In the genomic region with DNA sequence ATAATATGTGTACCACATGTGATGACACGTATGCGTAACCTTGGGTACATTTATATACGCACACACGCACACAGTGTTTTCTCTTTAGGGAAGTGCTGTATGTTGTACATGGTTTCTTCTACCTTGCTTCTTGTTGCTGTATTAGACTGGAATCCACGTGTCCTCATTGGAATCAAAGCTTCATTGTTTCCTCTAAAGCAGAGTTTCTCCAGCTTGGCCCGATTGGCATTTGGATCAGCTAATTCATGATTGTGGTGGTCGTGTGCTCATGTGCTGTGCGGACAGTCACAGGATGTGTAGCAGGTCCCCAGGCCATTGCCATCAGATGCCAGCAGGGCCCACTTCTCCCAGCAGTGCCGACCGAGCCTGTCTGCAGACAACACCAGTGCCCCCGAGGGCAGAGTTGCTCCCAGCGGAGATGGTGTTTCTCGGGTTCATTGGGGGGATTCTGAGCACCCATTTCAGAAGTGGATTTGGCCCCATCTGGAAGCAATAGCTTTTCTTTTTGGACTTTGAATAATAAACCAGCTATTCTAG, we compare ENCODE assay signal across 2 cellular contexts.
TF ChIP-seq lines count a peak whose summit lies in the region.

No MANE protein-coding gene starts in this region.

TF ChIP-seq in IMR-90, 13 proteins besides CTCF, POLR2A, EP300 and RAD21:
- TF ChIP-seq RCOR1 (IDR thresholded peaks at IDR 0.05; ENCODE audit: insufficient replicate concordance, low read length) = no peak
- TF ChIP-seq, protein P1, sequence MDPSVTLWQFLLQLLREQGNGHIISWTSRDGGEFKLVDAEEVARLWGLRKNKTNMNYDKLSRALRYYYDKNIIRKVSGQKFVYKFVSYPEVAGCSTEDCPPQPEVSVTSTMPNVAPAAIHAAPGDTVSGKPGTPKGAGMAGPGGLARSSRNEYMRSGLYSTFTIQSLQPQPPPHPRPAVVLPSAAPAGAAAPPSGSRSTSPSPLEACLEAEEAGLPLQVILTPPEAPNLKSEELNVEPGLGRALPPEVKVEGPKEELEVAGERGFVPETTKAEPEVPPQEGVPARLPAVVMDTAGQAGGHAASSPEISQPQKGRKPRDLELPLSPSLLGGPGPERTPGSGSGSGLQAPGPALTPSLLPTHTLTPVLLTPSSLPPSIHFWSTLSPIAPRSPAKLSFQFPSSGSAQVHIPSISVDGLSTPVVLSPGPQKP (IDR thresholded peaks at IDR 0.05; ENCODE audit: borderline replicate concordance, low read depth, low read length) = no peak
- TF ChIP-seq CEBPB (IDR thresholded peaks at IDR 0.05; ENCODE audit: low read depth, low read length) = no peak
- TF ChIP-seq, protein P2, sequence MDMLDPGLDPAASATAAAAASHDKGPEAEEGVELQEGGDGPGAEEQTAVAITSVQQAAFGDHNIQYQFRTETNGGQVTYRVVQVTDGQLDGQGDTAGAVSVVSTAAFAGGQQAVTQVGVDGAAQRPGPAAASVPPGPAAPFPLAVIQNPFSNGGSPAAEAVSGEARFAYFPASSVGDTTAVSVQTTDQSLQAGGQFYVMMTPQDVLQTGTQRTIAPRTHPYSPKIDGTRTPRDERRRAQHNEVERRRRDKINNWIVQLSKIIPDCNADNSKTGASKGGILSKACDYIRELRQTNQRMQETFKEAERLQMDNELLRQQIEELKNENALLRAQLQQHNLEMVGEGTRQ (IDR thresholded peaks at IDR 0.05; ENCODE audit: low read depth, low read length) = no peak
- no peak for TF ChIP-seq FOS (IDR thresholded peaks at IDR 0.05; ENCODE audit: low read depth, low read length)
- TF ChIP-seq SMC3 (IDR thresholded peaks at IDR 0.05; ENCODE audit: low read depth, low read length) = no peak
- no peak for TF ChIP-seq MAFK (IDR thresholded peaks at IDR 0.05; ENCODE audit: low read depth, low read length)
- no peak for TF ChIP-seq BHLHE40 (IDR thresholded peaks at IDR 0.05; ENCODE audit: low read depth, low read length)
- no peak for TF ChIP-seq CHD1 (IDR thresholded peaks at IDR 0.05; ENCODE audit: low read depth, low read length)
- TF ChIP-seq RFX5 (IDR thresholded peaks at IDR 0.05; ENCODE audit: low read depth, low read length) = no peak
- TF ChIP-seq MAZ (IDR thresholded peaks at IDR 0.05; ENCODE audit: borderline replicate concordance, low read depth, low read length) = no peak
- no peak for TF ChIP-seq MXI1 (IDR thresholded peaks at IDR 0.05; ENCODE audit: borderline replicate concordance, low read depth, low read length)
- TF ChIP-seq NFE2L2 (IDR thresholded peaks at IDR 0.05; ENCODE audit: low read depth, low read length) = no peak
TF ChIP-seq in IMR-90: peak in this region for 0.

TF ChIP-seq in H1, 55 proteins besides CTCF, POLR2A, EP300 and RAD21:
- TF ChIP-seq CTBP2 (IDR thresholded peaks at IDR 0.05; ENCODE audit: borderline replicate concordance, insufficient read depth, insufficient read length, low read length) = no peak
- TF ChIP-seq TBP (IDR thresholded peaks at IDR 0.05; ENCODE audit: low read depth, low read length) = no peak
- TF ChIP-seq, protein P3, sequence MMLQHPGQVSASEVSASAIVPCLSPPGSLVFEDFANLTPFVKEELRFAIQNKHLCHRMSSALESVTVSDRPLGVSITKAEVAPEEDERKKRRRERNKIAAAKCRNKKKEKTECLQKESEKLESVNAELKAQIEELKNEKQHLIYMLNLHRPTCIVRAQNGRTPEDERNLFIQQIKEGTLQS (IDR thresholded peaks at IDR 0.05; ENCODE audit: insufficient read depth, low read depth, low read length) = no peak
- TF ChIP-seq EGR1 (IDR thresholded peaks at IDR 0.05; ENCODE audit: borderline replicate concordance, low read depth, low read length) = no peak
- TF ChIP-seq RXRA (IDR thresholded peaks at IDR 0.05; ENCODE audit: insufficient read depth, low read depth, low read length) = no peak
- no peak for TF ChIP-seq ASH2L (IDR thresholded peaks at IDR 0.05; ENCODE audit: low read length)
- no peak for TF ChIP-seq YY1 (IDR thresholded peaks at IDR 0.05; ENCODE audit: low read depth, low read length)
- TF ChIP-seq, protein P4, sequence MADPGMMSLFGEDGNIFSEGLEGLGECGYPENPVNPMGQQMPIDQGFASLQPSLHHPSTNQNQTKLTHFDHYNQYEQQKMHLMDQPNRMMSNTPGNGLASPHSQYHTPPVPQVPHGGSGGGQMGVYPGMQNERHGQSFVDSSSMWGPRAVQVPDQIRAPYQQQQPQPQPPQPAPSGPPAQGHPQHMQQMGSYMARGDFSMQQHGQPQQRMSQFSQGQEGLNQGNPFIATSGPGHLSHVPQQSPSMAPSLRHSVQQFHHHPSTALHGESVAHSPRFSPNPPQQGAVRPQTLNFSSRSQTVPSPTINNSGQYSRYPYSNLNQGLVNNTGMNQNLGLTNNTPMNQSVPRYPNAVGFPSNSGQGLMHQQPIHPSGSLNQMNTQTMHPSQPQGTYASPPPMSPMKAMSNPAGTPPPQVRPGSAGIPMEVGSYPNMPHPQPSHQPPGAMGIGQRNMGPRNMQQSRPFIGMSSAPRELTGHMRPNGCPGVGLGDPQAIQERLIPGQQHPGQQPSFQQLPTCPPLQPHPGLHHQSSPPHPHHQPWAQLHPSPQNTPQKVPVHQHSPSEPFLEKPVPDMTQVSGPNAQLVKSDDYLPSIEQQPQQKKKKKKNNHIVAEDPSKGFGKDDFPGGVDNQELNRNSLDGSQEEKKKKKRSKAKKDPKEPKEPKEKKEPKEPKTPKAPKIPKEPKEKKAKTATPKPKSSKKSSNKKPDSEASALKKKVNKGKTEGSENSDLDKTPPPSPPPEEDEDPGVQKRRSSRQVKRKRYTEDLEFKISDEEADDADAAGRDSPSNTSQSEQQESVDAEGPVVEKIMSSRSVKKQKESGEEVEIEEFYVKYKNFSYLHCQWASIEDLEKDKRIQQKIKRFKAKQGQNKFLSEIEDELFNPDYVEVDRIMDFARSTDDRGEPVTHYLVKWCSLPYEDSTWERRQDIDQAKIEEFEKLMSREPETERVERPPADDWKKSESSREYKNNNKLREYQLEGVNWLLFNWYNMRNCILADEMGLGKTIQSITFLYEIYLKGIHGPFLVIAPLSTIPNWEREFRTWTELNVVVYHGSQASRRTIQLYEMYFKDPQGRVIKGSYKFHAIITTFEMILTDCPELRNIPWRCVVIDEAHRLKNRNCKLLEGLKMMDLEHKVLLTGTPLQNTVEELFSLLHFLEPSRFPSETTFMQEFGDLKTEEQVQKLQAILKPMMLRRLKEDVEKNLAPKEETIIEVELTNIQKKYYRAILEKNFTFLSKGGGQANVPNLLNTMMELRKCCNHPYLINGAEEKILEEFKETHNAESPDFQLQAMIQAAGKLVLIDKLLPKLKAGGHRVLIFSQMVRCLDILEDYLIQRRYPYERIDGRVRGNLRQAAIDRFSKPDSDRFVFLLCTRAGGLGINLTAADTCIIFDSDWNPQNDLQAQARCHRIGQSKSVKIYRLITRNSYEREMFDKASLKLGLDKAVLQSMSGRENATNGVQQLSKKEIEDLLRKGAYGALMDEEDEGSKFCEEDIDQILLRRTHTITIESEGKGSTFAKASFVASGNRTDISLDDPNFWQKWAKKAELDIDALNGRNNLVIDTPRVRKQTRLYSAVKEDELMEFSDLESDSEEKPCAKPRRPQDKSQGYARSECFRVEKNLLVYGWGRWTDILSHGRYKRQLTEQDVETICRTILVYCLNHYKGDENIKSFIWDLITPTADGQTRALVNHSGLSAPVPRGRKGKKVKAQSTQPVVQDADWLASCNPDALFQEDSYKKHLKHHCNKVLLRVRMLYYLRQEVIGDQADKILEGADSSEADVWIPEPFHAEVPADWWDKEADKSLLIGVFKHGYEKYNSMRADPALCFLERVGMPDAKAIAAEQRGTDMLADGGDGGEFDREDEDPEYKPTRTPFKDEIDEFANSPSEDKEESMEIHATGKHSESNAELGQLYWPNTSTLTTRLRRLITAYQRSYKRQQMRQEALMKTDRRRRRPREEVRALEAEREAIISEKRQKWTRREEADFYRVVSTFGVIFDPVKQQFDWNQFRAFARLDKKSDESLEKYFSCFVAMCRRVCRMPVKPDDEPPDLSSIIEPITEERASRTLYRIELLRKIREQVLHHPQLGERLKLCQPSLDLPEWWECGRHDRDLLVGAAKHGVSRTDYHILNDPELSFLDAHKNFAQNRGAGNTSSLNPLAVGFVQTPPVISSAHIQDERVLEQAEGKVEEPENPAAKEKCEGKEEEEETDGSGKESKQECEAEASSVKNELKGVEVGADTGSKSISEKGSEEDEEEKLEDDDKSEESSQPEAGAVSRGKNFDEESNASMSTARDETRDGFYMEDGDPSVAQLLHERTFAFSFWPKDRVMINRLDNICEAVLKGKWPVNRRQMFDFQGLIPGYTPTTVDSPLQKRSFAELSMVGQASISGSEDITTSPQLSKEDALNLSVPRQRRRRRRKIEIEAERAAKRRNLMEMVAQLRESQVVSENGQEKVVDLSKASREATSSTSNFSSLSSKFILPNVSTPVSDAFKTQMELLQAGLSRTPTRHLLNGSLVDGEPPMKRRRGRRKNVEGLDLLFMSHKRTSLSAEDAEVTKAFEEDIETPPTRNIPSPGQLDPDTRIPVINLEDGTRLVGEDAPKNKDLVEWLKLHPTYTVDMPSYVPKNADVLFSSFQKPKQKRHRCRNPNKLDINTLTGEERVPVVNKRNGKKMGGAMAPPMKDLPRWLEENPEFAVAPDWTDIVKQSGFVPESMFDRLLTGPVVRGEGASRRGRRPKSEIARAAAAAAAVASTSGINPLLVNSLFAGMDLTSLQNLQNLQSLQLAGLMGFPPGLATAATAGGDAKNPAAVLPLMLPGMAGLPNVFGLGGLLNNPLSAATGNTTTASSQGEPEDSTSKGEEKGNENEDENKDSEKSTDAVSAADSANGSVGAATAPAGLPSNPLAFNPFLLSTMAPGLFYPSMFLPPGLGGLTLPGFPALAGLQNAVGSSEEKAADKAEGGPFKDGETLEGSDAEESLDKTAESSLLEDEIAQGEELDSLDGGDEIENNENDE (IDR thresholded peaks at IDR 0.05; ENCODE audit: insufficient replicate concordance, low read length) = no peak
- TF ChIP-seq SAP30 (IDR thresholded peaks at IDR 0.05; ENCODE audit: insufficient read depth, insufficient replicate concordance, low read length) = no peak
- no peak for TF ChIP-seq CHD2 (IDR thresholded peaks at IDR 0.05; ENCODE audit: low read length)
- TF ChIP-seq HDAC6 (IDR thresholded peaks at IDR 0.05; ENCODE audit: low read depth, low read length) = no peak
- no peak for TF ChIP-seq SP2 (IDR thresholded peaks at IDR 0.05; ENCODE audit: low read length)
- no peak for TF ChIP-seq PHF8 (conservative IDR thresholded peaks at IDR 0.05; ENCODE audit: low read depth, low read length)
- no peak for TF ChIP-seq JUN (IDR thresholded peaks at IDR 0.05; ENCODE audit: low read depth, low read length)
